ENCODE assay signal across 8 cellular contexts in the genomic region with DNA sequence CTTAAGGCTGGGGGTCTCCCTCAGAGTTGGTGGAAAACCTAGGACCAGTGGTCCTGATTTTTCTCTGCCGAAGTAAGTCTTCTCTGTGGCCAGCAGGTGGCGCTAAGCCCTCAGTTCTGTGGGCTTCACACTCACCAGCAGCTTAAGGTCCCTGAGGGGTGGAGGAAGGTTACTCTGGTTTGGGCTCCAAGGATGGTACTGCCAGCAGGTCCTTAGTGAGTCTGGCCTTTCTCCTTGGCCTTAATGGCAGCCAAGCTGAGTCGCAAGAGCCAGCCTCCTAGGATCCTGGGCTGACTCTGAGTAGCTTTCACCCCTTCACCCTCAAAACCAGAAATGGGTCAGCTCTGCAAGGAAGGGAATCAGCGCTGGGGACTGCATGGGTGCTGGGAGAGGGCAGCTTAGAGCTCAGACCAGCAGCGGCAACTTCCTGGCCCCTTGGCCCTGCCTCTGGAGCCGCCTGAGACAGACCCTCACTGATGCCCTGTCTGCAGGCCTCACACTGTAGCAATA. TPM values are rescaled to one million over a fixed set of nuclear protein-coding genes. Genes with fewer than 3 reads are reported as not detected.
A peak's percentile ranks its signal among the peaks of the same experiment; 100 is the strongest.
DNase-seq lines count a peak whose midpoint lies in the region; ATAC-seq and TF ChIP-seq lines count a peak whose summit lies in the region.

No MANE protein-coding gene starts in this region.

- DNase-seq in EH (ENCODE audit: low read depth) (peak; percentile 80), NCI-H2196 (lab: John Stamatoyannopoulos, UW; ENCODE audit: unreplicated experiment) (peak; percentile 90), left colon (peak; percentile 62 to 82)
- DNase-seq in activated CD4-positive, CD25-positive, alpha-beta regulatory T cell treated with anti-CD3 and anti-CD28 coated beads, Interleukin-2, amount 50 U/mL, for 16 hours (ENCODE audit: low read depth, low spot score), result peak; percentile 66
- DNase-seq in central memory CD4-positive, alpha-beta T cell, result peak; percentile 63
- peak; percentile 79 for DNase-seq in stimulated activated CD4-positive, alpha-beta T cell treated with anti-CD3 and anti-CD28 coated beads, Interleukin-4, amount 100 ng/mL, for 1 hour

- ATAC-seq in HG02678 (IDR thresholded peaks at IDR 0.05; ENCODE audit: unreplicated experiment), result peak; percentile 62
- ATAC-seq in left colon, result peak; percentile 61
- ATAC-seq in GM18505 (IDR thresholded peaks at IDR 0.05; ENCODE audit: unreplicated experiment), result no peak

- TF ChIP-seq POLR2A in GM18505 (IDR thresholded peaks at IDR 0.05; ENCODE audit: borderline replicate concordance, extremely low read depth, insufficient read depth, insufficient read length), result no peak

- intact Hi-C loops in left colon (cut with DNase I, micrococcal nuclease), result loop anchor here (2.0 to 5.0 kb wide), 2 partner anchors 118 to 119 kb away; no protein-coding TSS in a partner anchor

RNA-seq across cellular contexts. Expression of a gene that starts 4.4 kb away (rescaled TPM):
- total RNA-seq in left colon, result 1 to 10 TPM; 2.1 to 6.9 TPM

RNA-seq across cellular contexts. Expression of a gene that starts 32.5 kb away (rescaled TPM):
- 10 to 100 TPM; 13.1 to 16.5 TPM for total RNA-seq in left colon
